Comparison of ENCODE assay signal across 10 cellular contexts in the genomic region with DNA sequence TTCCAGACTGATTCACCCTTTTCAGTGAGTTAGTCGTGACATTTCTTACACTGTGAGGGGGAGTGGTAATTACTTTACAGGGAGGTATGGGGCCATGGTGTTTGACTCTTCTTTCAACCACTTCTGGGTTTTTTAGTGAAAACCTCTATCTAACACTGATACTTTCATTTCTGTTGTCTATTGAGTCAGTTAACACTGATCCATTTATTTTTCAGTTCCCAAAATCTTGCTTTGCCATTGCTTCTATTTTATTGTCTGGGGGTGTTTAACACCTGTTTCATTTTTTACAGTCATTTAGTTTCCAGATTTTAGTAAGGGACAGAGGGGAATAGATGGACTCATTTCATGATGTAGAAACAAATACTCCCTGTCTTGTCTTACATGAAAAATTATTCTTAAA.
A peak's percentile ranks its signal among the peaks of the same experiment; 100 is the strongest.
DNase-seq lines count a peak whose midpoint lies in the region; ATAC-seq lines count a peak whose summit lies in the region.
"Had no signal": no experiment of that assay in that cellular context is flagged by ENCODE, and none has a peak within 500 bp of the region (broad histone marks: within the 10 kb centered on the region; RNA-seq: fewer than 3 reads in every experiment).

No MANE protein-coding gene starts in this region.

- ATAC-seq in GM18511 (IDR thresholded peaks at IDR 0.05; ENCODE audit: unreplicated experiment) = peak; percentile 88
- peak; percentile 87 for ATAC-seq in GM19395 (IDR thresholded peaks at IDR 0.05; ENCODE audit: unreplicated experiment)
- ATAC-seq in HG02840 (IDR thresholded peaks at IDR 0.05; ENCODE audit: low FRiP score, unreplicated experiment) = peak; percentile 73
- ATAC-seq in HG03521 (IDR thresholded peaks at IDR 0.05; ENCODE audit: unreplicated experiment) = peak; percentile 68

- DNase-seq in activated effector memory CD4-positive, alpha-beta T cell treated with Interleukin-2 at 50 U/mL for 16 hours = no peak
- DNase-seq in putamen (ENCODE audit: low spot score) = no peak
- no peak for DNase-seq in stimulated activated CD4-positive, alpha-beta T cell treated with anti-CD3 and anti-CD28 coated beads, Interleukin-4, amount 100 ng/mL, for 1 hour
- no peak for DNase-seq in NCI-H187 treated with DMSO at 0.1 percent for 48 hours (lab: John Stamatoyannopoulos, UW)
- DNase-seq: activated CD4-positive, alpha-beta T cell treated with anti-CD3 and anti-CD28 coated beads, Interleukin-2, amount 50 U/mL, for 1 hour; NCI-H446 had no signal
